In genomic region chr2:10007440-10007839, GRCh38 we compare ENCODE assay signal across 23 cellular contexts. TPM values are rescaled to one million over a fixed set of nuclear protein-coding genes. Genes with fewer than 3 reads are reported as not detected.
DNase-seq lines count a peak whose midpoint lies in the region; ATAC-seq, FAIRE-seq and TF ChIP-seq lines count a peak whose summit lies in the region.
"Had no signal": no experiment of that assay in that cellular context is flagged by ENCODE, and none has a peak within 500 bp of the region (broad histone marks: within the 10 kb centered on the region; RNA-seq: fewer than 3 reads in every experiment).

No MANE protein-coding gene starts in this region.

- H3K9ac ChIP-seq in BLaER1: no peak overlapping the region

- H3K4me1 Mint-ChIP-seq in activated T-cell treated with anti-CD3 and anti-CD28 coated beads, Interleukin-2, amount 50 U/mL, for 4 hours (ENCODE audit: low read depth): no peaks in the 10 kb centered on the region
- H3K4me1 Mint-ChIP-seq: naive B cell had no signal

- 22 to 57% methylated on average over 4 to 6 of the region's 9 CpGs for WGBS in gastroesophageal sphincter (ENCODE audit: low coverage in 1 of 2), 2 donors

- ATAC-seq in gastroesophageal sphincter: no peak
- ATAC-seq in gastrocnemius medialis: no peak
- no peak for ATAC-seq in HG03135 (IDR thresholded peaks at IDR 0.05; ENCODE audit: unreplicated experiment)
- no peak for ATAC-seq in activated T-cell treated with anti-CD3 and anti-CD28 coated beads, Interleukin-2, amount 50 U/mL, for 4 hours
- ATAC-seq in HG02840 (IDR thresholded peaks at IDR 0.05; ENCODE audit: low FRiP score, unreplicated experiment): no peak

- H3K4me1 ChIP-seq in BLaER1 (peaks cover 54% of the 10 kb centered on the region), SJSA1 (replicated peaks) (peaks cover 38% of the 10 kb centered on the region), gastroesophageal sphincter (peaks cover 0 to 48% (median 41%) of the 10 kb centered on the region in 3 donors), gastrocnemius medialis (peaks cover 27 to 38% of the 10 kb centered on the region in 2 donors)

- no peaks in the 10 kb centered on the region for H3K36me3 Mint-ChIP-seq in activated T-cell treated with anti-CD3 and anti-CD28 coated beads, Interleukin-2, amount 50 U/mL, for 4 hours (ENCODE audit: insufficient read depth)
- H3K36me3 Mint-ChIP-seq: naive B cell had no signal

- intact Hi-C loops in gastrocnemius medialis (cut with DNase I; ENCODE audit: low total_unique reads): no loop called here

- in situ Hi-C loops in gastrocnemius medialis (cut with MboI; ENCODE audit: low sequenced_read_pairs in 4 of 4): no loop called here

- TF ChIP-seq CTCF in gastroesophageal sphincter (IDR thresholded peaks at IDR 0.05): no peak
- TF ChIP-seq CTCF in gastrocnemius medialis (IDR thresholded peaks at IDR 0.05 in 4 of 5, conservative IDR thresholded peaks at IDR 0.05 in 1 of 5): no peak

- no peak for TF ChIP-seq POLR2A in gastroesophageal sphincter (IDR thresholded peaks at IDR 0.05)
- no peak for TF ChIP-seq POLR2A in gastrocnemius medialis (IDR thresholded peaks at IDR 0.05)
- no peak for TF ChIP-seq POLR2A in H54 (IDR thresholded peaks at IDR 0.05; ENCODE audit: low read depth, low read length)

- FAIRE-seq in H54 (lab: Jason Lieb, UNC): no peak
- FAIRE-seq: H1, HTR-8/SVneo had no signal

- H3K4me2 ChIP-seq in BLaER1: peak overlapping the region; percentile 73

- H3K27ac ChIP-seq in BLaER1: peak overlapping the region; percentile 78
- peak overlapping the region; percentile 18 for H3K27ac ChIP-seq in SJSA1
- peak overlapping the region in 3 of 4 donors; percentile 31 to 58 (median 55) for H3K27ac ChIP-seq in gastroesophageal sphincter
- peak overlapping the region; percentile 2 to 46 (median 28) for H3K27ac ChIP-seq in gastrocnemius medialis

- H3K27me3 ChIP-seq in BLaER1: no peaks in the 10 kb centered on the region
- H3K27me3 ChIP-seq in SJSA1 (replicated peaks): no peaks in the 10 kb centered on the region
- no peaks in the 10 kb centered on the region for H3K27me3 ChIP-seq in gastroesophageal sphincter
- H3K27me3 ChIP-seq in gastrocnemius medialis: no peaks in the 10 kb centered on the region
- H3K27me3 ChIP-seq: adrenal gland, esophagus muscularis mucosa had no signal

- no peaks in the 10 kb centered on the region for H3K9me3 Mint-ChIP-seq in activated T-cell treated with anti-CD3 and anti-CD28 coated beads, Interleukin-2, amount 50 U/mL, for 4 hours
- H3K9me3 Mint-ChIP-seq: activated T-helper 2 cell treated with anti-CD3 and anti-CD28 coated beads, Interferon-gamma antibody, Interleukin-2, Interleukin-4, amounts not matched to agents 10 μg/mL and 5 μg/mL and 100 μg/mL, durations not matched to agents 14 hours and 24 hours and 36 hours had no signal

- H3K36me3 ChIP-seq in BLaER1: no peaks in the 10 kb centered on the region
- H3K36me3 ChIP-seq in SJSA1: no peaks in the 10 kb centered on the region
- no peaks in the 10 kb centered on the region for H3K36me3 ChIP-seq in gastroesophageal sphincter
- no peaks in the 10 kb centered on the region for H3K36me3 ChIP-seq in gastrocnemius medialis
- H3K36me3 ChIP-seq: adrenal gland, esophagus muscularis mucosa had no signal

- no peak overlapping the region for H3K4me3 ChIP-seq in BLaER1
- no peak overlapping the region for H3K4me3 ChIP-seq in SJSA1
- no peak overlapping the region for H3K4me3 ChIP-seq in gastroesophageal sphincter
- H3K4me3 ChIP-seq in gastrocnemius medialis: no peak overlapping the region
- H3K4me3 ChIP-seq: adrenal gland had no signal

- no peak for TF ChIP-seq EP300 in gastroesophageal sphincter (IDR thresholded peaks at IDR 0.05)

- H4K20me1 ChIP-seq in BLaER1: no peaks in the 10 kb centered on the region

- no peak overlapping the region for H3K4me3 Mint-ChIP-seq in activated T-cell treated with anti-CD3 and anti-CD28 coated beads, Interleukin-2, amount 50 U/mL, for 4 hours

- no peak for DNase-seq in SJSA1 (ENCODE audit: low read depth in 1 of 2, low spot score in 2 of 2)
- peak in 1 of 2 donors; percentile 4 for DNase-seq in gastrocnemius medialis
- DNase-seq in activated T-cell treated with anti-CD3 and anti-CD28 coated beads, Interleukin-2, amount 50 U/mL, for 4 hours: no peak
- no peak for DNase-seq in H54 (ENCODE audit: insufficient read length, low spot score)
- DNase-seq: activated CD4-positive, alpha-beta T cell treated with anti-CD3 and anti-CD28 coated beads for 48 hours; caudate nucleus; DMS79 treated with DMSO at 0.1 percent for 48 hours; effector CD4-positive, alpha-beta T cell; Karpas-422; naive B cell; NCI-H1048; NCI-H2081; NCI-H510A had no signal

- peaks cover 30% of the 10 kb centered on the region for H3K27me3 Mint-ChIP-seq in activated T-cell treated with anti-CD3 and anti-CD28 coated beads, Interleukin-2, amount 50 U/mL, for 4 hours (ENCODE audit: low read depth)
- H3K27me3 Mint-ChIP-seq: progenitor cell of endocrine pancreas had no signal

- H3K9me3 ChIP-seq in BLaER1: peaks cover 10% of the 10 kb centered on the region
- no peaks in the 10 kb centered on the region for H3K9me3 ChIP-seq in SJSA1 (replicated peaks)
- no peaks in the 10 kb centered on the region for H3K9me3 ChIP-seq in gastroesophageal sphincter
- no peaks in the 10 kb centered on the region for H3K9me3 ChIP-seq in gastrocnemius medialis
- H3K9me3 ChIP-seq: adrenal gland, esophagus muscularis mucosa had no signal

RNA-seq across cellular contexts. Expression of gene KLF11, which starts 35.9 kb away (rescaled TPM):
- 13.6 and 16.0 TPM in 2 replicates for total RNA-seq in SJSA1 (2014; rRNA removed; shearing (Covaris generic))
- total RNA-seq in gastroesophageal sphincter: 10 to 100 TPM; 20.1 to 57.2 (median 33.6) TPM
- 10 to 100 TPM in 3 of 4 donors, 1 to 10 TPM in 1; 7.6 to 18.3 (median 12.9) TPM for total RNA-seq in gastrocnemius medialis
- total RNA-seq in activated T-cell treated with anti-CD3 and anti-CD28 coated beads, Interleukin-2, amount 50 U/mL, for 4 hours: 10 to 100 TPM in 1 of 3 donors, 1 to 10 TPM in 2; 5.2 to 10.2 (median 5.7) TPM

RNA-seq across cellular contexts. Expression of gene GRHL1, which starts 55.9 kb away (rescaled TPM):
- 1.3 and 2.3 TPM in 2 replicates for total RNA-seq in SJSA1 (2014; rRNA removed; shearing (Covaris generic))
- total RNA-seq in gastroesophageal sphincter (1 to 10 TPM; 1.3 to 6.1 (median 2.3) TPM), gastrocnemius medialis (1 to 10 TPM in 1 of 4 donors, under 1 TPM in 3; 0.29 to 1.0 (median 0.75) TPM)
- total RNA-seq in activated T-cell treated with anti-CD3 and anti-CD28 coated beads, Interleukin-2, amount 50 U/mL, for 4 hours: 1 to 10 TPM; 1.1 to 1.3 (median 1.1) TPM

Comparison
In these comparisons a context has a peak if more than half of its experiments do, and no peak if none do; other contexts are left out.
1. H3K27ac ChIP-seq: peak in every context shown above with its lines; median percentile 78 in BLaER1; 55 in gastroesophageal sphincter; 28 in gastrocnemius medialis; 18 in SJSA1.